ENCODE assay signal across 8 cellular contexts in the genomic region with DNA sequence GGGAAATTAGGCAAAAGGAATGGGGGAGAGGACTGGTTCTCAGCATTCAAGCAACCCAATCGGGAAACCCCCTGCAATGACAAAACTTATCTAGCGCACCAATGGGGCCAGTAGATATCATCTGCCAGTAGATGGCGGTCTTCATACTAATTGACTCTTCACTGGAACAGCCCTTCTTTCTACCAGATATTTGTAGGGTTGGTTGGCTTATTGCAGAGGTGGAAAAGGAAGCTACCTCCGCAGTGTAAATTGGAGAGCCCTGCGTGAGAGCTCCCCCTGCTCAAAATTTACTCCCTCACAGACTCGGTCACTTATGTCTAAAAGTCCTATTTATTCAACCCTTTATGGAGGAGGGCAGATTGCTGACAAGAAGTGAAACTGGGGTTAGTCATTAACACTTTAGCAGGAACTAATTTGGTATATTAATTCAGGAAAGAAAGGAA.
DNase-seq lines count a peak whose midpoint lies in the region; ATAC-seq and TF ChIP-seq lines count a peak whose summit lies in the region.

No MANE protein-coding gene starts in this region.

- peak; percentile 8 for DNase-seq in DMS114 treated with DMSO at 0.1 percent for 48 hours (lab: John Stamatoyannopoulos, UW; ENCODE audit: unreplicated experiment)
- DNase-seq in GM20000 (ENCODE audit: low spot score), result peak; percentile 79
- peak; percentile 1 for DNase-seq in SKM-1 (lab: John Stamatoyannopoulos, UW; ENCODE audit: unreplicated experiment)
- no peak for DNase-seq in activated naive CD8-positive, alpha-beta T cell treated with anti-CD3 and anti-CD28 coated beads, Interleukin-2, amount 10 ng/mL, durations not matched to agents 7 days and 5 days
- DNase-seq in iPS DF 19.7 (ENCODE audit: low read depth, low spot score), result peak; percentile 67
- DNase-seq in stimulated activated CD4-positive, alpha-beta T cell treated with anti-CD3 and anti-CD28 coated beads, TNF-alpha, amount 100 ng/mL, for 1 hour (ENCODE audit: low read depth in 3 of 3, low spot score in 1 of 3), result peak in 2 of 3 donors; percentile 45 to 47
- DNase-seq in NCI-H2029 (lab: John Stamatoyannopoulos, UW), result no peak

- ATAC-seq in HG03521 (IDR thresholded peaks at IDR 0.05; ENCODE audit: unreplicated experiment), result peak; percentile 86
- ATAC-seq in activated naive CD8-positive, alpha-beta T cell treated with anti-CD3 and anti-CD28 coated beads, Interleukin-2, amount 10 ng/mL, durations not matched to agents 7 days and 5 days (ENCODE audit: low read depth), result peak; percentile 86

- peaks cover 48% of the 10 kb centered on the region for H3K4me1 Mint-ChIP-seq in activated naive CD8-positive, alpha-beta T cell treated with anti-CD3 and anti-CD28 coated beads, Interleukin-2, amount 10 ng/mL, durations not matched to agents 7 days and 5 days

- POLR2A ChIA-PET in activated naive CD8-positive, alpha-beta T cell treated with anti-CD3 and anti-CD28 coated beads, Interleukin-2, amount 10 ng/mL, durations not matched to agents 7 days and 5 days (lab: Charles Lee), result interaction anchor here (0.6 to 4.3 kb wide), 19 partner anchors 9 to 181 kb away, joined by 3 to 160 read pairs (median 8); partner anchors contain the start of gene CCND2

- no peaks in the 10 kb centered on the region for H3K9me3 Mint-ChIP-seq in activated naive CD8-positive, alpha-beta T cell treated with anti-CD3 and anti-CD28 coated beads, Interleukin-2, amount 10 ng/mL, durations not matched to agents 7 days and 5 days

- TF ChIP-seq CTCF in GM20000 (IDR thresholded peaks at IDR 0.05; ENCODE audit: extremely low read depth, missing control alignments), result peak; percentile 78

- peak overlapping the region; percentile 93 for H3K27ac Mint-ChIP-seq in activated naive CD8-positive, alpha-beta T cell treated with anti-CD3 and anti-CD28 coated beads, Interleukin-2, amount 10 ng/mL, durations not matched to agents 7 days and 5 days

- H3K27me3 Mint-ChIP-seq in activated naive CD8-positive, alpha-beta T cell treated with anti-CD3 and anti-CD28 coated beads, Interleukin-2, amount 10 ng/mL, durations not matched to agents 7 days and 5 days, result no peaks in the 10 kb centered on the region

- H3K4me3 Mint-ChIP-seq in activated naive CD8-positive, alpha-beta T cell treated with anti-CD3 and anti-CD28 coated beads, Interleukin-2, amount 10 ng/mL, durations not matched to agents 7 days and 5 days, result peak overlapping the region; percentile 76

- peaks cover 7% of the 10 kb centered on the region for H3K36me3 Mint-ChIP-seq in activated naive CD8-positive, alpha-beta T cell treated with anti-CD3 and anti-CD28 coated beads, Interleukin-2, amount 10 ng/mL, durations not matched to agents 7 days and 5 days

Comparison
In these comparisons a context has a peak if more than half of its experiments do, and no peak if none do; other contexts are left out.
1. DNase-seq: peak in DMS114 treated with DMSO at 0.1 percent for 48 hours (single experiment), GM20000 (single experiment), SKM-1 (single experiment), iPS DF 19.7 (single experiment) and stimulated activated CD4-positive, alpha-beta T cell treated with anti-CD3 and anti-CD28 coated beads, TNF-alpha, amount 100 ng/mL, for 1 hour (2 of 3); none in activated naive CD8-positive, alpha-beta T cell treated with anti-CD3 and anti-CD28 coated beads, Interleukin-2, amount 10 ng/mL, durations not matched to agents 7 days and 5 days (single experiment) and NCI-H2029 (single experiment).